1 cellular context compared by ENCODE assay signal in the genomic region with DNA sequence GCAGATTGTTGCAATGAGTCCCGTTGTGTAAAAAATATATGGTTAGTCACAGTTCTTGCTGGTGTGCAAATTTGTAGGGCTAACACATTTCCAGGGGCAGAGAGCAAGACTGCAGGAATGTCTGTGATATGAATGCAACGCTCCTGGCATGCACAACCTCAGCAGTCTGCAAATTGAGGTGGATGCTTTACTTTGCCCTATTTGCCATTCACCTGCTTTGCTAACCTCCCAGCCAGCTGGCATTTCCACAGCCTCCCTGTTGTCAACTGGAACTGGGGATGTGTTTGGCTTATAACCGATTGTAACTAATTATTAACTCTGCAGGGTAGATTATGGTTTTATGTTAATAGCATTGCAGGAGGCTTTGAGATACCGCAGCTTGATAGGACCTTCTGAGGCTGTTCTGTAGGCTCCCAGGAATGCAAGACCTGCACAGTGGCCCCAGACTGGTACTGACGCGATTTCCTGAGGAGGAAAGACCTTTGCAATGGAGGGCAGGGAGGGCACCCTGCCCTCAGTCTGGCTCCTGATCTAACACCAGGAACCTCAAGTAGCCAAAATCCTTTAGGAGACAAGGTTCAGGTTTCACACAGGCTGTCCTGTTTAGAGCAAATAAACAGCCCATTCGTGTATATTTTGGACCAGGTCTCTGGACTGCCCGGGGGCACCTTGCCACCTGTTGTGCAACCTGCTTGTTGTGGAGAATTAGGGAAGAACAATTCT.
TF ChIP-seq lines count a peak whose summit lies in the region.

No MANE protein-coding gene starts in this region.

TF ChIP-seq in HepG2, 621 proteins besides CTCF, POLR2A, EP300 and RAD21 (continued from another document and continues in another):
- TF ChIP-seq GMEB1 (CRISPR knock-in tag; IDR thresholded peaks at IDR 0.05; ENCODE audit: borderline replicate concordance) (no peak), YEATS2 (CRISPR knock-in tag; IDR thresholded peaks at IDR 0.05; ENCODE audit: borderline replicate concordance) (no peak), SAFB2 (CRISPR knock-in tag; IDR thresholded peaks at IDR 0.05; ENCODE audit: borderline replicate concordance, low read depth) (no peak), HIVEP1 (CRISPR knock-in tag; IDR thresholded peaks at IDR 0.05) (no peak), HDAC2 (CRISPR knock-in tag; IDR thresholded peaks at IDR 0.05) (peak; percentile 45), NCOA2 (CRISPR knock-in tag; IDR thresholded peaks at IDR 0.05) (peak; percentile 41; the same call in 1 of the 2 replicates), PHF20 (CRISPR knock-in tag; IDR thresholded peaks at IDR 0.05) (no peak), PLSCR1 (CRISPR knock-in tag; IDR thresholded peaks at IDR 0.05; ENCODE audit: borderline replicate concordance) (no peak), ZNF34 (CRISPR knock-in tag; IDR thresholded peaks at IDR 0.05; ENCODE audit: borderline replicate concordance) (no peak), ZNF607 (CRISPR knock-in tag; IDR thresholded peaks at IDR 0.05; ENCODE audit: borderline replicate concordance) (no peak), GABPA (IDR thresholded peaks at IDR 0.05; ENCODE audit: low read depth, low read length) (no peak), GABPA (CRISPR knock-in tag; IDR thresholded peaks at IDR 0.05; ENCODE audit: low read depth) (no peak), ZNF841 (CRISPR knock-in tag; IDR thresholded peaks at IDR 0.05; ENCODE audit: borderline replicate concordance) (no peak), SIN3B (IDR thresholded peaks at IDR 0.05; ENCODE audit: low read length) (no peak), RFXANK (CRISPR knock-in tag; IDR thresholded peaks at IDR 0.05) (peak; percentile 41; the same call in 1 of the 2 replicates), SIX4 (CRISPR knock-in tag; IDR thresholded peaks at IDR 0.05) (no peak), TFE3 (CRISPR knock-in tag; IDR thresholded peaks at IDR 0.05) (no peak), TBX3 (IDR thresholded peaks at IDR 0.05; ENCODE audit: borderline replicate concordance) (no peak), KDM1A (CRISPR knock-in tag; IDR thresholded peaks at IDR 0.05) (no peak), PAX8 (CRISPR knock-in tag; IDR thresholded peaks at IDR 0.05; ENCODE audit: borderline replicate concordance) (no peak), IKZF1 (IDR thresholded peaks at IDR 0.05) (no peak), BCL6 (CRISPR knock-in tag; IDR thresholded peaks at IDR 0.05) (peak; percentile 19; the same call in 1 of the 2 replicates), REPIN1 (CRISPR knock-in tag; IDR thresholded peaks at IDR 0.05; ENCODE audit: borderline replicate concordance, low read depth) (no peak), FOXJ3 (CRISPR knock-in tag; IDR thresholded peaks at IDR 0.05; ENCODE audit: borderline replicate concordance) (no peak), NR2F6 (IDR thresholded peaks at IDR 0.05) (no peak), NR2F6 (CRISPR knock-in tag; IDR thresholded peaks at IDR 0.05) (0 out of 2 replicates have a peak, but pooled peaks have one; percentile 42), ZNF225 (CRISPR knock-in tag; IDR thresholded peaks at IDR 0.05) (no peak), GTF3A (CRISPR knock-in tag; conservative IDR thresholded peaks at IDR 0.05) (no peak), ZNF335 (CRISPR knock-in tag; IDR thresholded peaks at IDR 0.05) (no peak), SKI (IDR thresholded peaks at IDR 0.05; ENCODE audit: partially characterized antibody) (no peak), GZF1 (CRISPR knock-in tag; IDR thresholded peaks at IDR 0.05) (no peak), THAP7 (CRISPR knock-in tag; IDR thresholded peaks at IDR 0.05) (no peak), PITX1 (CRISPR knock-in tag; IDR thresholded peaks at IDR 0.05) (0 out of 2 replicates have a peak, but pooled peaks have one; percentile 18), ZNF3 (CRISPR knock-in tag; IDR thresholded peaks at IDR 0.05) (no peak), ZNF18 (CRISPR knock-in tag; IDR thresholded peaks at IDR 0.05; ENCODE audit: insufficient replicate concordance) (no peak), CBX2 (IDR thresholded peaks at IDR 0.05; ENCODE audit: low read depth, low read length) (no peak), CBX2 (CRISPR knock-in tag; IDR thresholded peaks at IDR 0.05; ENCODE audit: low read depth) (no peak), ZSCAN22 (CRISPR knock-in tag; IDR thresholded peaks at IDR 0.05) (no peak), MYNN (CRISPR knock-in tag; IDR thresholded peaks at IDR 0.05; ENCODE audit: low read depth) (no peak), SRF (IDR thresholded peaks at IDR 0.05; ENCODE audit: low read depth, low read length) (no peak), ZNF878 (CRISPR knock-in tag; IDR thresholded peaks at IDR 0.05) (no peak), DZIP1 (CRISPR knock-in tag; IDR thresholded peaks at IDR 0.05) (no peak), ZNF24 (IDR thresholded peaks at IDR 0.05) (no peak), CBFB (CRISPR knock-in tag; IDR thresholded peaks at IDR 0.05) (0 out of 2 replicates have a peak, but pooled peaks have one; percentile 30)
- TF ChIP-seq, protein P1, sequence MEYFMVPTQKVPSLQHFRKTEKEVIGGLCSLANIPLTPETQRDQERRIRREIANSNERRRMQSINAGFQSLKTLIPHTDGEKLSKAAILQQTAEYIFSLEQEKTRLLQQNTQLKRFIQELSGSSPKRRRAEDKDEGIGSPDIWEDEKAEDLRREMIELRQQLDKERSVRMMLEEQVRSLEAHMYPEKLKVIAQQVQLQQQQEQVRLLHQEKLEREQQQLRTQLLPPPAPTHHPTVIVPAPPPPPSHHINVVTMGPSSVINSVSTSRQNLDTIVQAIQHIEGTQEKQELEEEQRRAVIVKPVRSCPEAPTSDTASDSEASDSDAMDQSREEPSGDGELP (IDR thresholded peaks at IDR 0.05; ENCODE audit: borderline replicate concordance, low read depth), result peak; percentile 58; the same call in 1 of the 2 replicates
- TF ChIP-seq, protein P2, sequence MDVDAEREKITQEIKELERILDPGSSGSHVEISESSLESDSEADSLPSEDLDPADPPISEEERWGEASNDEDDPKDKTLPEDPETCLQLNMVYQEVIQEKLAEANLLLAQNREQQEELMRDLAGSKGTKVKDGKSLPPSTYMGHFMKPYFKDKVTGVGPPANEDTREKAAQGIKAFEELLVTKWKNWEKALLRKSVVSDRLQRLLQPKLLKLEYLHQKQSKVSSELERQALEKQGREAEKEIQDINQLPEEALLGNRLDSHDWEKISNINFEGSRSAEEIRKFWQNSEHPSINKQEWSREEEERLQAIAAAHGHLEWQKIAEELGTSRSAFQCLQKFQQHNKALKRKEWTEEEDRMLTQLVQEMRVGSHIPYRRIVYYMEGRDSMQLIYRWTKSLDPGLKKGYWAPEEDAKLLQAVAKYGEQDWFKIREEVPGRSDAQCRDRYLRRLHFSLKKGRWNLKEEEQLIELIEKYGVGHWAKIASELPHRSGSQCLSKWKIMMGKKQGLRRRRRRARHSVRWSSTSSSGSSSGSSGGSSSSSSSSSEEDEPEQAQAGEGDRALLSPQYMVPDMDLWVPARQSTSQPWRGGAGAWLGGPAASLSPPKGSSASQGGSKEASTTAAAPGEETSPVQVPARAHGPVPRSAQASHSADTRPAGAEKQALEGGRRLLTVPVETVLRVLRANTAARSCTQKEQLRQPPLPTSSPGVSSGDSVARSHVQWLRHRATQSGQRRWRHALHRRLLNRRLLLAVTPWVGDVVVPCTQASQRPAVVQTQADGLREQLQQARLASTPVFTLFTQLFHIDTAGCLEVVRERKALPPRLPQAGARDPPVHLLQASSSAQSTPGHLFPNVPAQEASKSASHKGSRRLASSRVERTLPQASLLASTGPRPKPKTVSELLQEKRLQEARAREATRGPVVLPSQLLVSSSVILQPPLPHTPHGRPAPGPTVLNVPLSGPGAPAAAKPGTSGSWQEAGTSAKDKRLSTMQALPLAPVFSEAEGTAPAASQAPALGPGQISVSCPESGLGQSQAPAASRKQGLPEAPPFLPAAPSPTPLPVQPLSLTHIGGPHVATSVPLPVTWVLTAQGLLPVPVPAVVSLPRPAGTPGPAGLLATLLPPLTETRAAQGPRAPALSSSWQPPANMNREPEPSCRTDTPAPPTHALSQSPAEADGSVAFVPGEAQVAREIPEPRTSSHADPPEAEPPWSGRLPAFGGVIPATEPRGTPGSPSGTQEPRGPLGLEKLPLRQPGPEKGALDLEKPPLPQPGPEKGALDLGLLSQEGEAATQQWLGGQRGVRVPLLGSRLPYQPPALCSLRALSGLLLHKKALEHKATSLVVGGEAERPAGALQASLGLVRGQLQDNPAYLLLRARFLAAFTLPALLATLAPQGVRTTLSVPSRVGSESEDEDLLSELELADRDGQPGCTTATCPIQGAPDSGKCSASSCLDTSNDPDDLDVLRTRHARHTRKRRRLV (CRISPR knock-in tag; IDR thresholded peaks at IDR 0.05), result 0 out of 2 replicates have a peak, but pooled peaks have one; percentile 30
- TF ChIP-seq, protein P3, sequence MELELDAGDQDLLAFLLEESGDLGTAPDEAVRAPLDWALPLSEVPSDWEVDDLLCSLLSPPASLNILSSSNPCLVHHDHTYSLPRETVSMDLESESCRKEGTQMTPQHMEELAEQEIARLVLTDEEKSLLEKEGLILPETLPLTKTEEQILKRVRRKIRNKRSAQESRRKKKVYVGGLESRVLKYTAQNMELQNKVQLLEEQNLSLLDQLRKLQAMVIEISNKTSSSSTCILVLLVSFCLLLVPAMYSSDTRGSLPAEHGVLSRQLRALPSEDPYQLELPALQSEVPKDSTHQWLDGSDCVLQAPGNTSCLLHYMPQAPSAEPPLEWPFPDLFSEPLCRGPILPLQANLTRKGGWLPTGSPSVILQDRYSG (CRISPR knock-in tag; IDR thresholded peaks at IDR 0.05), result no peak
